9 cellular contexts compared by ENCODE assay signal in the genomic region with DNA sequence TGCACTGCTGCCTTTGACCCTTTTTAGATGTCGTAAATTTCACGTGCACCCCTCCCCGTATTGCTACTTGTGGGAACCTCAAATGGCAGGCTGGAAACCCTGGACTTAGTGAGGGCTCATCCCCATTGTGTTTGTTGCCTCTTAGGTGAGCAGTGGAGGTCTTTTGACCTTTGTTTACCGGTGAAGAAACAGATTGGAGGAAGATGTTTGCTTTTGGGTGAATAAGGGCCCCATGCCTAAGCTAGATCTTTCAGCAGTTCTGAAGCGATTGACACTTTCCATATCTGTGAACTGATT. TPM values are rescaled to one million over a fixed set of nuclear protein-coding genes. Genes with fewer than 3 reads are reported as not detected.
DNase-seq lines count a peak whose midpoint lies in the region; ATAC-seq and TF ChIP-seq lines count a peak whose summit lies in the region.
"Had no signal": no experiment of that assay in that cellular context is flagged by ENCODE, and none has a peak within 500 bp of the region (broad histone marks: within the 10 kb centered on the region; RNA-seq: fewer than 3 reads in every experiment).

No MANE protein-coding gene starts in this region.

- WGBS in HUES64: 10% methylated on average over 5 of the region's 5 CpGs
- whole genome bisulfite sequencing in neuronal stem cell (ENCODE audit: extremely low coverage in 2 of 2, insufficient read length in 2 of 2, insufficient replicate concordance in 1 of 2), 2 donors: no CpG with 5 or more reads among the region's 5 CpGs

- H3K36me3 ChIP-seq in HUES64 (ENCODE audit: insufficient read depth, low read length): peaks cover 17% of the 10 kb centered on the region
- H3K36me3 ChIP-seq in neuronal stem cell (replicated peaks in 1 of 2; ENCODE audit: control insufficient read depth in 2 of 2, insufficient read depth in 2 of 2, low read length in 2 of 2): peaks cover 6 to 42% of the 10 kb centered on the region in 2 donors

- H3K27ac ChIP-seq in HUES64 (ENCODE audit: low read depth, low read length): peak overlapping the region; percentile 1; the same call in 1 of the 2 replicates
- peak overlapping the region in 47 of 59 donors; percentile 32 to 100 (median 99) for H3K27ac ChIP-seq in dorsolateral prefrontal cortex
- no peak overlapping the region for H3K27ac ChIP-seq in neuronal stem cell (replicated peaks; ENCODE audit: low read length)

- no peak overlapping the region for H3K18ac ChIP-seq in neuronal stem cell (ENCODE audit: low read length)

- intact Hi-C loops in dorsolateral prefrontal cortex (cut with DNase I): loop anchor here (2.0 kb wide), 2 partner anchors 19 to 51 kb away; a partner anchor contains a TSS

- no peak overlapping the region for H4K91ac ChIP-seq in neuronal stem cell (ENCODE audit: low read depth, low read length, poor library complexity)

- H3K27me3 ChIP-seq in HUES64 (ENCODE audit: insufficient read depth, low read length) (no peaks in the 10 kb centered on the region), dorsolateral prefrontal cortex (no peaks in the 10 kb centered on the region), neuronal stem cell (ENCODE audit: control insufficient read depth in 3 of 3, insufficient read depth in 3 of 3, low read depth in 1 of 3, low read length in 3 of 3) (no peaks in the 10 kb centered on the region)

- H4K8ac ChIP-seq in neuronal stem cell (ENCODE audit: low read depth, low read length): no peak overlapping the region

- no peak overlapping the region for H2BK120ac ChIP-seq in neuronal stem cell (ENCODE audit: low read depth, low read length)

- H3K4me1 ChIP-seq in HUES64 (ENCODE audit: insufficient read depth, low read length) (peaks cover 22% of the 10 kb centered on the region), neuronal stem cell (ENCODE audit: control insufficient read depth in 2 of 2, insufficient read depth in 1 of 2, low read depth in 1 of 2, low read length in 2 of 2) (peaks cover 6 to 11% of the 10 kb centered on the region in 2 donors)

- TF ChIP-seq CTCF in dorsolateral prefrontal cortex (IDR thresholded peaks at IDR 0.05 in 54 of 56, conservative IDR thresholded peaks at IDR 0.05 in 2 of 56; ENCODE audit: low read depth in 1 of 56, partially characterized antibody in 56 of 56): peak in 1 of 56 donors; percentile 5

- no peak overlapping the region for H2BK15ac ChIP-seq in neuronal stem cell (ENCODE audit: low read length)

- no peak overlapping the region for H2BK5ac ChIP-seq in neuronal stem cell (ENCODE audit: low read length)

- H3K23ac ChIP-seq in neuronal stem cell (ENCODE audit: low read depth, low read length, poor library complexity): peak overlapping the region; percentile 98

- peaks cover 13% of the 10 kb centered on the region for H3K79me1 ChIP-seq in neuronal stem cell (ENCODE audit: low read depth, low read length)

- H3K4me2 ChIP-seq in neuronal stem cell (ENCODE audit: insufficient read depth, low read length, poor library complexity, severe bottlenecking): peak overlapping the region; percentile 45

- H3K9me3 ChIP-seq in HUES64 (ENCODE audit: insufficient read depth, low read depth, low read length) (no peaks in the 10 kb centered on the region), neuronal stem cell (replicated peaks in 1 of 2; ENCODE audit: control insufficient read depth in 2 of 2, insufficient read depth in 1 of 2, low read depth in 1 of 2, low read length in 2 of 2) (no peaks in the 10 kb centered on the region)

- DNase-seq in dorsolateral prefrontal cortex (no peak), neuronal stem cell (ENCODE audit: low spot score) (no peak), foreskin melanocyte (no peak), NCI-H446 (lab: John Stamatoyannopoulos, UW) (no peak), NOMO-1 (lab: John Stamatoyannopoulos, UW; ENCODE audit: unreplicated experiment in 2 of 2) (no peak)

- peak; percentile 4 for ATAC-seq in GM18520 (IDR thresholded peaks at IDR 0.05; ENCODE audit: unreplicated experiment)
- no peak for ATAC-seq in GM19023 (IDR thresholded peaks at IDR 0.05; ENCODE audit: unreplicated experiment)

- no peak overlapping the region for H3K14ac ChIP-seq in neuronal stem cell (ENCODE audit: low read length)

- H2AFZ ChIP-seq in neuronal stem cell (ENCODE audit: low read length): peak overlapping the region; percentile 96

- H3K9ac ChIP-seq in HUES64 (ENCODE audit: low read depth, low read length) (peak overlapping the region; percentile 99), neuronal stem cell (ENCODE audit: low read depth, low read length, poor library complexity) (peak overlapping the region; percentile 26)

- H2BK12ac ChIP-seq in neuronal stem cell (ENCODE audit: low read length): no peak overlapping the region

- no peak overlapping the region for H3K4ac ChIP-seq in neuronal stem cell (ENCODE audit: low read length)

- H2AK5ac ChIP-seq in neuronal stem cell (ENCODE audit: low read depth, low read length): no peak overlapping the region

- H3K4me3 ChIP-seq in HUES64 (ENCODE audit: low read length) (peak overlapping the region; percentile 96), dorsolateral prefrontal cortex (peak overlapping the region; percentile 63 to 100 (median 91)), neuronal stem cell (ENCODE audit: low read length in 2 of 2) (peak overlapping the region; percentile 71 to 95)

RNA-seq across cellular contexts. Expression of a gene that starts 0.8 kb away (rescaled TPM):
- 131 TPM for polyA plus RNA-seq in HUES64 (2013, experiment 1 of 2)
- polyA plus RNA-seq in HUES64 (2013, experiment 2 of 2): 136 TPM
- 10 to 100 TPM; 60.2 to 91.8 (median 72.1) TPM for total RNA-seq in dorsolateral prefrontal cortex
- polyA plus RNA-seq in neuronal stem cell (2013, experiment 1 of 2): 118 TPM
- polyA plus RNA-seq in neuronal stem cell (2013, experiment 2 of 2): 112 TPM

RNA-seq across cellular contexts. Expression of a gene that starts 14.9 kb away (rescaled TPM):
- 5.7 TPM for polyA plus RNA-seq in HUES64 (2013, experiment 1 of 2)
- polyA plus RNA-seq in HUES64 (2013, experiment 2 of 2): 7.3 TPM
- 1 to 10 TPM in 97 of 120 experiments, under 1 TPM in 22, not detected in 1; 0.32 to 4.5 (median 1.7) TPM for total RNA-seq in dorsolateral prefrontal cortex
- polyA plus RNA-seq in neuronal stem cell (2013, experiment 1 of 2): 6.5 TPM
- polyA plus RNA-seq in neuronal stem cell (2013, experiment 2 of 2): 6.1 TPM

RNA-seq across cellular contexts. Expression of a gene that starts 19.8 kb away (rescaled TPM):
- 117 TPM for polyA plus RNA-seq in HUES64 (2013, experiment 1 of 2)
- polyA plus RNA-seq in HUES64 (2013, experiment 2 of 2): 145 TPM
- total RNA-seq in dorsolateral prefrontal cortex: 100 to 1,000 TPM in 119 of 120 experiments, 10 to 100 TPM in 1; 87.5 to 320 (median 183) TPM
- polyA plus RNA-seq in neuronal stem cell (2013, experiment 1 of 2): 84.6 TPM
- 88.1 TPM for polyA plus RNA-seq in neuronal stem cell (2013, experiment 2 of 2)

RNA-seq across cellular contexts. Expression of a gene that starts 24.8 kb away (rescaled TPM):
- polyA plus RNA-seq in HUES64 (2013, experiment 1 of 2): 0.45 TPM
- polyA plus RNA-seq in HUES64 (2013, experiment 2 of 2): 0.44 TPM
- total RNA-seq in dorsolateral prefrontal cortex: under 1 TPM in 4 of 120 experiments, not detected in 116; 0.26 to 0.74 (median 0.47) TPM
- 3.0 TPM for polyA plus RNA-seq in neuronal stem cell (2013, experiment 1 of 2)
- polyA plus RNA-seq in neuronal stem cell (2013, experiment 2 of 2): 2.8 TPM
- total RNA-seq: SK-MEL-5 had no signal

RNA-seq across cellular contexts. Expression of a gene that starts 33.3 kb away (rescaled TPM):
- not detected for polyA plus RNA-seq in HUES64 (2013, experiment 1 of 2)
- polyA plus RNA-seq in HUES64 (2013, experiment 2 of 2): not detected
- 1 to 10 TPM in 88 of 120 experiments, under 1 TPM in 2, not detected in 30; 0.93 to 5.8 (median 2.1) TPM for total RNA-seq in dorsolateral prefrontal cortex
- 0.35 TPM for polyA plus RNA-seq in neuronal stem cell (2013, experiment 1 of 2)
- polyA plus RNA-seq in neuronal stem cell (2013, experiment 2 of 2): 0.42 TPM
- total RNA-seq: SK-MEL-5 had no signal
